In the genomic region with DNA sequence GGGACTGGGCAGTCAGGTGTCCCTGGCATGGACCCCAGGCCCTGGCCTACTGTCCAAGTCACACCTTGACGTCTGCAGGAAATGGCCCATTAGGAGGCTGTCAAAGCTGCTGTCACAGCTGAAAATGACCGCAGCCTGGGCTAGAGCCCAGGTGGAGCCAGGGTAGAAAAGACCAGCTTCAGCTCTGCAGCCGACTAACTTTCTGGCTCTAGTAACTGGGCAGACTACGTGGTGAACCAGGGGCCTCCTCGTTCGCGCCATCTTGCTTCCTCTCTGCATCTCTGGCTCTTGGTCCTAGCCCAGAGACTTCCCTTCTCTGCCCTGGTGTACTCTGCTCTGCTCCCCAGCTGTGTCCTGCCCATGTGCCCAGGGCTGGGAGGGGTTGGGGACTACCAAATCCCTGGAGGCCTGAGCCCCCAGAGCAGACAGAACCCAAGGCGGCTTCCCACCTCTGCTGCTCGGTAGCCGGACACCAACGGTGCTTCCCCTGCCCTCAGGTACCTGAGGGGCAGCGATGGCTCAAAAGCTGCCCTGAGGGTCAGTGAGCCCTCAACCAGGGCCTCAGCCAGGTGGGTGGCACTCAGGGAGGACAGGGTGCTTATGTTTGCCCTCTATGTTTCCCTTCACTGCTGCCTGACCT, we compare ENCODE assay signal across 2 cellular contexts.
TF ChIP-seq lines count a peak whose summit lies in the region.

No MANE protein-coding gene starts in this region.

TF ChIP-seq in HepG2, 621 proteins besides CTCF, POLR2A, EP300 and RAD21:
- TF ChIP-seq ZNF558 (CRISPR knock-in tag; IDR thresholded peaks at IDR 0.05; ENCODE audit: borderline replicate concordance) (no peak), AGO2 (optimal IDR thresholded peaks at IDR 0.05; ENCODE audit: low read depth, low read length) (peak; percentile 47), POLR2AphosphoS2 (IDR thresholded peaks at IDR 0.05; ENCODE audit: low read depth, low read length) (no peak), KDM2A (CRISPR knock-in tag; IDR thresholded peaks at IDR 0.05; ENCODE audit: borderline replicate concordance, low read depth) (peak; percentile 10; the same call in 1 of the 2 replicates), ZNF143 (CRISPR knock-in tag; IDR thresholded peaks at IDR 0.05) (no peak), ZMYM4 (CRISPR knock-in tag; IDR thresholded peaks at IDR 0.05) (no peak)

TF ChIP-seq in GM23338, 12 proteins besides CTCF, POLR2A, EP300 and RAD21:
- TF ChIP-seq POLR2AphosphoS5 (IDR thresholded peaks at IDR 0.05; ENCODE audit: low read depth) (no peak), STAT1 (IDR thresholded peaks at IDR 0.05; ENCODE audit: unreplicated experiment) (no peak), JUNB (IDR thresholded peaks at IDR 0.05; ENCODE audit: unreplicated experiment) (no peak), CREB1 (CRISPR knock-in tag; IDR thresholded peaks at IDR 0.05; ENCODE audit: low read depth) (no peak), EZH2 (IDR thresholded peaks at IDR 0.05; ENCODE audit: low read depth, unreplicated experiment) (no peak), NANOG (IDR thresholded peaks at IDR 0.05; ENCODE audit: borderline replicate concordance) (no peak), ZNF114 (CRISPR knock-in tag; IDR thresholded peaks at IDR 0.05) (no peak), ZNF331 (CRISPR knock-in tag; IDR thresholded peaks at IDR 0.05; ENCODE audit: low read depth) (no peak), EZH2phosphoT487 (IDR thresholded peaks at IDR 0.05; ENCODE audit: unreplicated experiment) (no peak)
- TF ChIP-seq, protein P1, sequence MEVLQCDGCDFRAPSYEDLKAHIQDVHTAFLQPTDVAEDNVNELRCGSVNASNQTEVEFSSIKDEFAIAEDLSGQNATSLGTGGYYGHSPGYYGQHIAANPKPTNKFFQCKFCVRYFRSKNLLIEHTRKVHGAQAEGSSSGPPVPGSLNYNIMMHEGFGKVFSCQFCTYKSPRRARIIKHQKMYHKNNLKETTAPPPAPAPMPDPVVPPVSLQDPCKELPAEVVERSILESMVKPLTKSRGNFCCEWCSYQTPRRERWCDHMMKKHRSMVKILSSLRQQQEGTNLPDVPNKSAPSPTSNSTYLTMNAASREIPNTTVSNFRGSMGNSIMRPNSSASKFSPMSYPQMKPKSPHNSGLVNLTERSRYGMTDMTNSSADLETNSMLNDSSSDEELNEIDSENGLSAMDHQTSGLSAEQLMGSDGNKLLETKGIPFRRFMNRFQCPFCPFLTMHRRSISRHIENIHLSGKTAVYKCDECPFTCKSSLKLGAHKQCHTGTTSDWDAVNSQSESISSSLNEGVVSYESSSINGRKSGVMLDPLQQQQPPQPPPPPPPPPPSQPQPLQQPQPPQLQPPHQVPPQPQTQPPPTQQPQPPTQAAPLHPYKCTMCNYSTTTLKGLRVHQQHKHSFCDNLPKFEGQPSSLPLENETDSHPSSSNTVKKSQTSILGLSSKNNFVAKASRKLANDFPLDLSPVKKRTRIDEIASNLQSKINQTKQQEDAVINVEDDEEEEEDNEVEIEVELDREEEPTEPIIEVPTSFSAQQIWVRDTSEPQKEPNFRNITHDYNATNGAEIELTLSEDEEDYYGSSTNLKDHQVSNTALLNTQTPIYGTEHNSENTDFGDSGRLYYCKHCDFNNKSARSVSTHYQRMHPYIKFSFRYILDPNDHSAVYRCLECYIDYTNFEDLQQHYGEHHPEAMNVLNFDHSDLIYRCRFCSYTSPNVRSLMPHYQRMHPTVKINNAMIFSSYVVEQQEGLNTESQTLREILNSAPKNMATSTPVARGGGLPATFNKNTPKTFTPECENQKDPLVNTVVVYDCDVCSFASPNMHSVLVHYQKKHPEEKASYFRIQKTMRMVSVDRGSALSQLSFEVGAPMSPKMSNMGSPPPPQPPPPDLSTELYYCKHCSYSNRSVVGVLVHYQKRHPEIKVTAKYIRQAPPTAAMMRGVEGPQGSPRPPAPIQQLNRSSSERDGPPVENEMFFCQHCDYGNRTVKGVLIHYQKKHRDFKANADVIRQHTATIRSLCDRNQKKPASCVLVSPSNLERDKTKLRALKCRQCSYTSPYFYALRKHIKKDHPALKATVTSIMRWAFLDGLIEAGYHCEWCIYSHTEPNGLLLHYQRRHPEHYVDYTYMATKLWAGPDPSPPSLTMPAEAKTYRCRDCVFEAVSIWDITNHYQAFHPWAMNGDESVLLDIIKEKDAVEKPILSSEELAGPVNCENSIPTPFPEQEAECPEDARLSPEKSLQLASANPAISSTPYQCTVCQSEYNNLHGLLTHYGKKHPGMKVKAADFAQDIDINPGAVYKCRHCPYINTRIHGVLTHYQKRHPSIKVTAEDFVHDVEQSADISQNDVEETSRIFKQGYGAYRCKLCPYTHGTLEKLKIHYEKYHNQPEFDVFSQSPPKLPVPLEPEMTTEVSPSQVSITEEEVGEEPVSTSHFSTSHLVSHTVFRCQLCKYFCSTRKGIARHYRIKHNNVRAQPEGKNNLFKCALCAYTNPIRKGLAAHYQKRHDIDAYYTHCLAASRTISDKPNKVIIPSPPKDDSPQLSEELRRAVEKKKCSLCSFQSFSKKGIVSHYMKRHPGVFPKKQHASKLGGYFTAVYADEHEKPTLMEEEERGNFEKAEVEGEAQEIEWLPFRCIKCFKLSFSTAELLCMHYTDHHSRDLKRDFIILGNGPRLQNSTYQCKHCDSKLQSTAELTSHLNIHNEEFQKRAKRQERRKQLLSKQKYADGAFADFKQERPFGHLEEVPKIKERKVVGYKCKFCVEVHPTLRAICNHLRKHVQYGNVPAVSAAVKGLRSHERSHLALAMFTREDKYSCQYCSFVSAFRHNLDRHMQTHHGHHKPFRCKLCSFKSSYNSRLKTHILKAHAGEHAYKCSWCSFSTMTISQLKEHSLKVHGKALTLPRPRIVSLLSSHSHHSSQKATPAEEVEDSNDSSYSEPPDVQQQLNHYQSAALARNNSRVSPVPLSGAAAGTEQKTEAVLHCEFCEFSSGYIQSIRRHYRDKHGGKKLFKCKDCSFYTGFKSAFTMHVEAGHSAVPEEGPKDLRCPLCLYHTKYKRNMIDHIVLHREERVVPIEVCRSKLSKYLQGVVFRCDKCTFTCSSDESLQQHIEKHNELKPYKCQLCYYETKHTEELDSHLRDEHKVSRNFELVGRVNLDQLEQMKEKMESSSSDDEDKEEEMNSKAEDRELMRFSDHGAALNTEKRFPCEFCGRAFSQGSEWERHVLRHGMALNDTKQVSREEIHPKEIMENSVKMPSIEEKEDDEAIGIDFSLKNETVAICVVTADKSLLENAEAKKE (CRISPR knock-in tag; IDR thresholded peaks at IDR 0.05): no peak
- TF ChIP-seq, protein P2, sequence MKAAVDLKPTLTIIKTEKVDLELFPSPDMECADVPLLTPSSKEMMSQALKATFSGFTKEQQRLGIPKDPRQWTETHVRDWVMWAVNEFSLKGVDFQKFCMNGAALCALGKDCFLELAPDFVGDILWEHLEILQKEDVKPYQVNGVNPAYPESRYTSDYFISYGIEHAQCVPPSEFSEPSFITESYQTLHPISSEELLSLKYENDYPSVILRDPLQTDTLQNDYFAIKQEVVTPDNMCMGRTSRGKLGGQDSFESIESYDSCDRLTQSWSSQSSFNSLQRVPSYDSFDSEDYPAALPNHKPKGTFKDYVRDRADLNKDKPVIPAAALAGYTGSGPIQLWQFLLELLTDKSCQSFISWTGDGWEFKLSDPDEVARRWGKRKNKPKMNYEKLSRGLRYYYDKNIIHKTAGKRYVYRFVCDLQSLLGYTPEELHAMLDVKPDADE (IDR thresholded peaks at IDR 0.05): no peak
- TF ChIP-seq, protein P3, sequence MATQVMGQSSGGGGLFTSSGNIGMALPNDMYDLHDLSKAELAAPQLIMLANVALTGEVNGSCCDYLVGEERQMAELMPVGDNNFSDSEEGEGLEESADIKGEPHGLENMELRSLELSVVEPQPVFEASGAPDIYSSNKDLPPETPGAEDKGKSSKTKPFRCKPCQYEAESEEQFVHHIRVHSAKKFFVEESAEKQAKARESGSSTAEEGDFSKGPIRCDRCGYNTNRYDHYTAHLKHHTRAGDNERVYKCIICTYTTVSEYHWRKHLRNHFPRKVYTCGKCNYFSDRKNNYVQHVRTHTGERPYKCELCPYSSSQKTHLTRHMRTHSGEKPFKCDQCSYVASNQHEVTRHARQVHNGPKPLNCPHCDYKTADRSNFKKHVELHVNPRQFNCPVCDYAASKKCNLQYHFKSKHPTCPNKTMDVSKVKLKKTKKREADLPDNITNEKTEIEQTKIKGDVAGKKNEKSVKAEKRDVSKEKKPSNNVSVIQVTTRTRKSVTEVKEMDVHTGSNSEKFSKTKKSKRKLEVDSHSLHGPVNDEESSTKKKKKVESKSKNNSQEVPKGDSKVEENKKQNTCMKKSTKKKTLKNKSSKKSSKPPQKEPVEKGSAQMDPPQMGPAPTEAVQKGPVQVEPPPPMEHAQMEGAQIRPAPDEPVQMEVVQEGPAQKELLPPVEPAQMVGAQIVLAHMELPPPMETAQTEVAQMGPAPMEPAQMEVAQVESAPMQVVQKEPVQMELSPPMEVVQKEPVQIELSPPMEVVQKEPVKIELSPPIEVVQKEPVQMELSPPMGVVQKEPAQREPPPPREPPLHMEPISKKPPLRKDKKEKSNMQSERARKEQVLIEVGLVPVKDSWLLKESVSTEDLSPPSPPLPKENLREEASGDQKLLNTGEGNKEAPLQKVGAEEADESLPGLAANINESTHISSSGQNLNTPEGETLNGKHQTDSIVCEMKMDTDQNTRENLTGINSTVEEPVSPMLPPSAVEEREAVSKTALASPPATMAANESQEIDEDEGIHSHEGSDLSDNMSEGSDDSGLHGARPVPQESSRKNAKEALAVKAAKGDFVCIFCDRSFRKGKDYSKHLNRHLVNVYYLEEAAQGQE (IDR thresholded peaks at IDR 0.05; ENCODE audit: unreplicated experiment): no peak
